In genomic region chr22:19730662-19731360, GRCh38 we compare ENCODE assay signal across 8 cellular contexts. TPM values are rescaled to one million over a fixed set of nuclear protein-coding genes. Genes with fewer than 3 reads are reported as not detected.
DNase-seq lines count a peak whose midpoint lies in the region; ATAC-seq and TF ChIP-seq lines count a peak whose summit lies in the region.

No MANE protein-coding gene starts in this region.

- POLR2A ChIA-PET in OCI-LY7 (lab: Charles Lee) = interaction anchor here (0.9 kb wide), 1 partner anchor 42 kb away, joined by 8 read pairs; no protein-coding TSS in a partner anchor

- H3K27me3 ChIP-seq in muscle layer of colon (ENCODE audit: control insufficient read depth in 1 of 2, insufficient read depth in 2 of 2, low read length in 2 of 2) = peaks cover 0 to 10% of the 10 kb centered on the region in 2 donors

- H3K9me2 ChIP-seq in OCI-LY7 (ENCODE audit: insufficient read depth, low read length) = no peaks in the 10 kb centered on the region

- peak; percentile 89 for DNase-seq in Calu3
- DNase-seq in HT-29 (ENCODE audit: low spot score) = peak; percentile 96
- DNase-seq in OCI-LY7 (ENCODE audit: low spot score) = peak; percentile 83
- DNase-seq in activated T-cell treated with anti-CD3 and anti-CD28 coated beads for 4 hours = peak; percentile 84
- peak; percentile 72 to 87 for DNase-seq in erythroblast (lab: John Stamatoyannopoulos, UW)
- DNase-seq in stimulated activated CD8-positive, alpha-beta memory T cell treated with anti-CD3 and anti-CD28 coated beads, Interleukin-4, amount 100 ng/mL, for 24 hours (ENCODE audit: low read depth) = peak; percentile 76

- no peaks in the 10 kb centered on the region for H3K9me3 Mint-ChIP-seq in Calu3 (ENCODE audit: low read depth, unreplicated experiment)

- no peak overlapping the region for H3K27ac ChIP-seq in OCI-LY7 (ENCODE audit: low read depth, low read length, poor library complexity, severe bottlenecking)
- H3K27ac ChIP-seq in muscle layer of colon (ENCODE audit: low read depth, low read length) = no peak overlapping the region

- no peaks in the 10 kb centered on the region for H4K20me1 ChIP-seq in OCI-LY7 (ENCODE audit: insufficient read depth, low read length)

- peak overlapping the region; percentile 83 for H3K4me3 Mint-ChIP-seq in Calu3 (ENCODE audit: low read depth, unreplicated experiment)

- peaks cover 79% of the 10 kb centered on the region for H3K27me3 Mint-ChIP-seq in Calu3 (ENCODE audit: unreplicated experiment)

- peak overlapping the region; percentile 70; the same call in 1 of the 2 replicates for H2AFZ ChIP-seq in OCI-LY7 (ENCODE audit: low read length)

- H3K27ac Mint-ChIP-seq in Calu3 (ENCODE audit: unreplicated experiment) = no peak overlapping the region

- H3K9me3 ChIP-seq in OCI-LY7 (ENCODE audit: low read length) = no peaks in the 10 kb centered on the region
- H3K9me3 ChIP-seq in muscle layer of colon (ENCODE audit: low read length) = no peaks in the 10 kb centered on the region

- no peaks in the 10 kb centered on the region for H3K36me3 Mint-ChIP-seq in Calu3 (ENCODE audit: insufficient read depth, unreplicated experiment)

- no peaks in the 10 kb centered on the region for H3K79me2 ChIP-seq in OCI-LY7 (ENCODE audit: insufficient read depth, low read depth, low read length)

- H3K4me1 ChIP-seq in OCI-LY7 (ENCODE audit: insufficient read depth, low read length, poor library complexity, severe bottlenecking) (peaks cover 6% of the 10 kb centered on the region), muscle layer of colon (ENCODE audit: insufficient read depth, low read length) (peaks cover 4% of the 10 kb centered on the region)

- H3K9ac ChIP-seq in muscle layer of colon (ENCODE audit: low read length) = no peak overlapping the region

- TF ChIP-seq POLR2A in erythroblast (IDR thresholded peaks at IDR 0.05; ENCODE audit: low read length) = no peak

- BruUV-seq in Calu3 (replicated peaks; lab: Mats Ljungman, UMichigan) = no TSS peak
- no TSS peak for BruUV-seq in OCI-LY7 (replicated peaks; lab: Mats Ljungman, UMichigan)

- no peaks in the 10 kb centered on the region for H3K4me1 Mint-ChIP-seq in Calu3 (ENCODE audit: low read depth, unreplicated experiment)

- H3K36me3 ChIP-seq in OCI-LY7 (ENCODE audit: insufficient read depth, low read length) (no peaks in the 10 kb centered on the region), muscle layer of colon (ENCODE audit: insufficient read depth, low read length) (no peaks in the 10 kb centered on the region)

- no peak for ATAC-seq in GM21360 (IDR thresholded peaks at IDR 0.05; ENCODE audit: unreplicated experiment)

- intact Hi-C loops in Calu3 (cut with micrococcal nuclease; ENCODE audit: unreplicated experiment) = loop anchor here (1.0 kb wide), 1 partner anchor 179 kb away; no protein-coding TSS in a partner anchor
- intact Hi-C loops in OCI-LY7 (cut with micrococcal nuclease; ENCODE audit: unreplicated experiment) = loop anchor here (1.0 to 2.0 kb wide), 3 partner anchors 42 to 222 kb away; no protein-coding TSS in a partner anchor

- CTCF ChIA-PET in Calu3 (lab: Charles Lee) (interaction anchor here (0.6 to 3.4 kb wide), 16 partner anchors 10 to 532 kb away, joined by 3 to 73 read pairs (median 4); no protein-coding TSS in a partner anchor), OCI-LY7 (lab: Charles Lee; ENCODE audit: unreplicated experiment) (interaction anchor here (0.6 to 1.2 kb wide), 9 partner anchors 26 to 349 kb away, joined by 3 to 5 read pairs (median 3); partner anchors contain the start of gene DGCR8)

- TF ChIP-seq CTCF in Calu3 (IDR thresholded peaks at IDR 0.05; ENCODE audit: unreplicated experiment) = peak; percentile 96
- TF ChIP-seq CTCF in OCI-LY7 (conservative IDR thresholded peaks at IDR 0.05; ENCODE audit: low read length) = peak; percentile 96

- H3K4me2 ChIP-seq in OCI-LY7 (ENCODE audit: low read length) = peak overlapping the region; percentile 79

- H3K4me3 ChIP-seq in OCI-LY7 (ENCODE audit: low read depth, low read length, poor library complexity, severe bottlenecking) (peak overlapping the region; percentile 63), muscle layer of colon (ENCODE audit: low read depth in 1 of 2, low read length in 2 of 2) (peak overlapping the region; percentile 3 to 47)

RNA-seq across cellular contexts. Expression of gene GP1BB, which starts 7.5 kb away (rescaled TPM):
- total RNA-seq in Calu3 (2022) (not detected in 2 replicates), OCI-LY7 (2022) (not detected in 2 replicates)
- total RNA-seq in HT-29 (2014; rRNA removed; shearing (Covaris generic)) = not detected in 2 replicates
- not detected in 2 replicates for total RNA-seq in OCI-LY7 (2014; rRNA removed; shearing (Covaris generic))

RNA-seq across cellular contexts. Expression of gene SEPTIN5, which starts 16.5 kb away (rescaled TPM):
- total RNA-seq in Calu3 (2022) (2.3 and 3.3 TPM in 2 replicates), OCI-LY7 (2022) (not detected in 2 replicates)
- total RNA-seq in HT-29 (2014; rRNA removed; shearing (Covaris generic)) = 0.42 TPM in 1 of 2 replicates, not detected in the other
- total RNA-seq in OCI-LY7 (2014; rRNA removed; shearing (Covaris generic)) = 1.2 TPM in 1 of 2 replicates, not detected in the other

RNA-seq across cellular contexts. Expression of gene TBX1, which starts 29.8 kb away (rescaled TPM):
- total RNA-seq in Calu3 (2022) (not detected in 2 replicates), OCI-LY7 (2022) (0.23 TPM in 1 of 2 replicates, not detected in the other)
- total RNA-seq in HT-29 (2014; rRNA removed; shearing (Covaris generic)) = not detected in 2 replicates
- total RNA-seq in OCI-LY7 (2014; rRNA removed; shearing (Covaris generic)) = not detected in 2 replicates
